1 cellular context compared by ENCODE assay signal in the genomic region with DNA sequence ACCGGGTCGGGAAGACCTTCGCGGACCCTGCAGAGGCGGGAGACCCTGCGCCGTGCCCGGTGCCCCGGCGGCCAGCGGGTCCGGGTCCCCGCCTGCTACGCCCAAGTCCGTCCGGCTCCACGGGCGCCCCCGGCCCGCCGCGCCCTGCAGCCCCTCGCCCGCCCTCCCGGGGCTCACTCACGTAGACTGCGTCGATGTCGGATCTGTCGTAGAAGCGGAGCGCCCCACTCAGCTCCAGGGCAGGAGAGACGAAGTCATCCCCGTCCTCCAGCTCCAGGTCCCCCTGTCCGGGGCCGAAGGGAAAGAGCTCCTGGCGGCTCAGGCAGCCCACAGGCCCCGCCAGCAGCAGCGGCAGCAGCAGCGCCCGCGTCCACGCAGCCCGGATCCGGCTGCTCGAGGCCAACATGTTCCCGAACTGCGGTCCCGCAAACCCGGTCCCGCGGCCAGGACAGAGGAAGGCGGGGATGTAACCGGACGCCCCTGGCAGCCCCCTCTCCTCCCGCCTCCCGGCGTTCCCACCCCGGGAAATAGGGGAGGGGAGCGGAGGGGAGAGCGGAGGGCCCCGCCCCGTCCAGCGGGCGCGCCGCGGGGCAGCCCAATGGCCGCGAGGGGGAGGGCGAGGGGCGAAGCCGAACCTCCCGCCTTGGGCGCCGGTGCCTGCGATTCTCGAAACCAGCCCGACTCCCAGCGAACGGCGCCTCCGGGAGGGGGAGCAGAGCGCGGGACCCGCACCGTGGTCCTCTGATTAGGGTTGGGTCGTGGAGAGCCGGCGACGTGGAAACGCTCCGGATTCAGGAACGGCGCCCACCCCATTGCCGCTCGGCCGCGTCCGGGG.
A peak's percentile ranks its signal among the peaks of the same experiment; 100 is the strongest.
TF ChIP-seq lines count a peak whose summit lies in the region.

A gene with protein sequence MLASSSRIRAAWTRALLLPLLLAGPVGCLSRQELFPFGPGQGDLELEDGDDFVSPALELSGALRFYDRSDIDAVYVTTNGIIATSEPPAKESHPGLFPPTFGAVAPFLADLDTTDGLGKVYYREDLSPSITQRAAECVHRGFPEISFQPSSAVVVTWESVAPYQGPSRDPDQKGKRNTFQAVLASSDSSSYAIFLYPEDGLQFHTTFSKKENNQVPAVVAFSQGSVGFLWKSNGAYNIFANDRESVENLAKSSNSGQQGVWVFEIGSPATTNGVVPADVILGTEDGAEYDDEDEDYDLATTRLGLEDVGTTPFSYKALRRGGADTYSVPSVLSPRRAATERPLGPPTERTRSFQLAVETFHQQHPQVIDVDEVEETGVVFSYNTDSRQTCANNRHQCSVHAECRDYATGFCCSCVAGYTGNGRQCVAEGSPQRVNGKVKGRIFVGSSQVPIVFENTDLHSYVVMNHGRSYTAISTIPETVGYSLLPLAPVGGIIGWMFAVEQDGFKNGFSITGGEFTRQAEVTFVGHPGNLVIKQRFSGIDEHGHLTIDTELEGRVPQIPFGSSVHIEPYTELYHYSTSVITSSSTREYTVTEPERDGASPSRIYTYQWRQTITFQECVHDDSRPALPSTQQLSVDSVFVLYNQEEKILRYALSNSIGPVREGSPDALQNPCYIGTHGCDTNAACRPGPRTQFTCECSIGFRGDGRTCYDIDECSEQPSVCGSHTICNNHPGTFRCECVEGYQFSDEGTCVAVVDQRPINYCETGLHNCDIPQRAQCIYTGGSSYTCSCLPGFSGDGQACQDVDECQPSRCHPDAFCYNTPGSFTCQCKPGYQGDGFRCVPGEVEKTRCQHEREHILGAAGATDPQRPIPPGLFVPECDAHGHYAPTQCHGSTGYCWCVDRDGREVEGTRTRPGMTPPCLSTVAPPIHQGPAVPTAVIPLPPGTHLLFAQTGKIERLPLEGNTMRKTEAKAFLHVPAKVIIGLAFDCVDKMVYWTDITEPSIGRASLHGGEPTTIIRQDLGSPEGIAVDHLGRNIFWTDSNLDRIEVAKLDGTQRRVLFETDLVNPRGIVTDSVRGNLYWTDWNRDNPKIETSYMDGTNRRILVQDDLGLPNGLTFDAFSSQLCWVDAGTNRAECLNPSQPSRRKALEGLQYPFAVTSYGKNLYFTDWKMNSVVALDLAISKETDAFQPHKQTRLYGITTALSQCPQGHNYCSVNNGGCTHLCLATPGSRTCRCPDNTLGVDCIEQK (minus strand): TSS at position 417 of the 835 bp plus-strand sequence. CDS start 11 bp downstream, at position 406.

TF ChIP-seq in HepG2, 621 proteins besides CTCF, POLR2A, EP300 and RAD21 (continued from another document and continues in another):
- TF ChIP-seq, protein P1, sequence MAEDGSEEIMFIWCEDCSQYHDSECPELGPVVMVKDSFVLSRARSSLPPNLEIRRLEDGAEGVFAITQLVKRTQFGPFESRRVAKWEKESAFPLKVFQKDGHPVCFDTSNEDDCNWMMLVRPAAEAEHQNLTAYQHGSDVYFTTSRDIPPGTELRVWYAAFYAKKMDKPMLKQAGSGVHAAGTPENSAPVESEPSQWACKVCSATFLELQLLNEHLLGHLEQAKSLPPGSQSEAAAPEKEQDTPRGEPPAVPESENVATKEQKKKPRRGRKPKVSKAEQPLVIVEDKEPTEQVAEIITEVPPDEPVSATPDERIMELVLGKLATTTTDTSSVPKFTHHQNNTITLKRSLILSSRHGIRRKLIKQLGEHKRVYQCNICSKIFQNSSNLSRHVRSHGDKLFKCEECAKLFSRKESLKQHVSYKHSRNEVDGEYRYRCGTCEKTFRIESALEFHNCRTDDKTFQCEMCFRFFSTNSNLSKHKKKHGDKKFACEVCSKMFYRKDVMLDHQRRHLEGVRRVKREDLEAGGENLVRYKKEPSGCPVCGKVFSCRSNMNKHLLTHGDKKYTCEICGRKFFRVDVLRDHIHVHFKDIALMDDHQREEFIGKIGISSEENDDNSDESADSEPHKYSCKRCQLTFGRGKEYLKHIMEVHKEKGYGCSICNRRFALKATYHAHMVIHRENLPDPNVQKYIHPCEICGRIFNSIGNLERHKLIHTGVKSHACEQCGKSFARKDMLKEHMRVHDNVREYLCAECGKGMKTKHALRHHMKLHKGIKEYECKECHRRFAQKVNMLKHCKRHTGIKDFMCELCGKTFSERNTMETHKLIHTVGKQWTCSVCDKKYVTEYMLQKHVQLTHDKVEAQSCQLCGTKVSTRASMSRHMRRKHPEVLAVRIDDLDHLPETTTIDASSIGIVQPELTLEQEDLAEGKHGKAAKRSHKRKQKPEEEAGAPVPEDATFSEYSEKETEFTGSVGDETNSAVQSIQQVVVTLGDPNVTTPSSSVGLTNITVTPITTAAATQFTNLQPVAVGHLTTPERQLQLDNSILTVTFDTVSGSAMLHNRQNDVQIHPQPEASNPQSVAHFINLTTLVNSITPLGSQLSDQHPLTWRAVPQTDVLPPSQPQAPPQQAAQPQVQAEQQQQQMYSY (CRISPR knock-in tag; IDR thresholded peaks at IDR 0.05): no peak
- TF ChIP-seq ZNF780A (CRISPR knock-in tag; IDR thresholded peaks at IDR 0.05): no peak; the same call in 1 of the 2 replicates
- no peak for TF ChIP-seq ZBTB8A (CRISPR knock-in tag; IDR thresholded peaks at IDR 0.05; ENCODE audit: borderline replicate concordance, low read depth)
- TF ChIP-seq PHF20 (CRISPR knock-in tag; IDR thresholded peaks at IDR 0.05): 0 out of 2 replicates have a peak, but pooled peaks have one; percentile 31
- no peak for TF ChIP-seq SMC3 (IDR thresholded peaks at IDR 0.05; ENCODE audit: low read length)
- TF ChIP-seq ARHGAP35 (CRISPR knock-in tag; IDR thresholded peaks at IDR 0.05; ENCODE audit: borderline replicate concordance): no peak; the same call in 1 of the 2 replicates
- TF ChIP-seq POGK (CRISPR knock-in tag; conservative IDR thresholded peaks at IDR 0.05): 0 out of 2 replicates have a peak, but pooled peaks have one; percentile 33
- no peak for TF ChIP-seq STAT6 (CRISPR knock-in tag; IDR thresholded peaks at IDR 0.05; ENCODE audit: borderline replicate concordance)
- TF ChIP-seq ZNF75D (CRISPR knock-in tag; IDR thresholded peaks at IDR 0.05; ENCODE audit: borderline replicate concordance): no peak
- TF ChIP-seq PAF1 (CRISPR knock-in tag; IDR thresholded peaks at IDR 0.05): no peak
- TF ChIP-seq ATF7-NPFF (CRISPR knock-in tag; IDR thresholded peaks at IDR 0.05; ENCODE audit: low read depth): no peak
- peak; percentile 51; the same call in 1 of the 2 replicates for TF ChIP-seq KDM2A (CRISPR knock-in tag; IDR thresholded peaks at IDR 0.05; ENCODE audit: borderline replicate concordance, low read depth)
- TF ChIP-seq ZSCAN29 (CRISPR knock-in tag; conservative IDR thresholded peaks at IDR 0.05): peak; percentile 100
- no peak for TF ChIP-seq NFIC (IDR thresholded peaks at IDR 0.05; ENCODE audit: low read length)
- no peak for TF ChIP-seq ARNT2 (CRISPR knock-in tag; IDR thresholded peaks at IDR 0.05; ENCODE audit: low read depth)
- no peak for TF ChIP-seq ZSCAN21 (CRISPR knock-in tag; IDR thresholded peaks at IDR 0.05; ENCODE audit: borderline replicate concordance)
- no peak for TF ChIP-seq KLF13 (CRISPR knock-in tag; IDR thresholded peaks at IDR 0.05)
- no peak for TF ChIP-seq JARID2 (CRISPR knock-in tag; IDR thresholded peaks at IDR 0.05; ENCODE audit: insufficient replicate concordance)
- TF ChIP-seq, protein P2, sequence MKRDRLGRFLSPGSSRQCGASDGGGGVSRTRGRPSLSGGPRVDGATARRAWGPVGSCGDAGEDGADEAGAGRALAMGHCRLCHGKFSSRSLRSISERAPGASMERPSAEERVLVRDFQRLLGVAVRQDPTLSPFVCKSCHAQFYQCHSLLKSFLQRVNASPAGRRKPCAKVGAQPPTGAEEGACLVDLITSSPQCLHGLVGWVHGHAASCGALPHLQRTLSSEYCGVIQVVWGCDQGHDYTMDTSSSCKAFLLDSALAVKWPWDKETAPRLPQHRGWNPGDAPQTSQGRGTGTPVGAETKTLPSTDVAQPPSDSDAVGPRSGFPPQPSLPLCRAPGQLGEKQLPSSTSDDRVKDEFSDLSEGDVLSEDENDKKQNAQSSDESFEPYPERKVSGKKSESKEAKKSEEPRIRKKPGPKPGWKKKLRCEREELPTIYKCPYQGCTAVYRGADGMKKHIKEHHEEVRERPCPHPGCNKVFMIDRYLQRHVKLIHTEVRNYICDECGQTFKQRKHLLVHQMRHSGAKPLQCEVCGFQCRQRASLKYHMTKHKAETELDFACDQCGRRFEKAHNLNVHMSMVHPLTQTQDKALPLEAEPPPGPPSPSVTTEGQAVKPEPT (CRISPR knock-in tag; IDR thresholded peaks at IDR 0.05; ENCODE audit: low read depth): no peak
- peak; percentile 80 for TF ChIP-seq ISL2 (CRISPR knock-in tag; IDR thresholded peaks at IDR 0.05)
- TF ChIP-seq, protein P3, sequence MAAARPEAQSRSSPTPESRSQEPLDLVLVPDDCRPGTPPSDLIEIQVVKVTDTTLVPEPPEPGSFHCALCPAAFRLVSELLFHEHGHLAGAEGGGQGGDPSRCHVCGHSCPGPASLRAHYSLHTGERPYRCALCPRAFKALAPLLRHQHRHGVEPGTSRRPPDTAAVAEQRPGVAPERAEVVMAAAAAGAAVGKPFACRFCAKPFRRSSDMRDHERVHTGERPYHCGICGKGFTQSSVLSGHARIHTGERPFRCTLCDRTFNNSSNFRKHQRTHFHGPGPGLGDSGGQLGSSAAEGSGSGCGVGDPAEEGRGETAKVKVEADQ (CRISPR knock-in tag; IDR thresholded peaks at IDR 0.05; ENCODE audit: borderline replicate concordance): peak; percentile 52; the same call in 1 of the 2 replicates
- no peak; the same call in 1 of the 2 replicates for TF ChIP-seq JUNB (CRISPR knock-in tag; IDR thresholded peaks at IDR 0.05; ENCODE audit: borderline replicate concordance)
- TF ChIP-seq SKI (IDR thresholded peaks at IDR 0.05; ENCODE audit: partially characterized antibody): no peak
- peak; percentile 64 for TF ChIP-seq MED1 (CRISPR knock-in tag; IDR thresholded peaks at IDR 0.05)
- TF ChIP-seq HNRNPH1 (optimal IDR thresholded peaks at IDR 0.05; ENCODE audit: low read depth, low read length): no peak
- TF ChIP-seq SRSF9 (IDR thresholded peaks at IDR 0.05; ENCODE audit: borderline replicate concordance, insufficient read depth, low read depth, low read length, poor library complexity, severe bottlenecking): no peak
- TF ChIP-seq ZSCAN12 (CRISPR knock-in tag; IDR thresholded peaks at IDR 0.05): no peak
- TF ChIP-seq ZNF430 (CRISPR knock-in tag; IDR thresholded peaks at IDR 0.05): no peak; the same call in 1 of the 2 replicates
- no peak for TF ChIP-seq ZNF841 (CRISPR knock-in tag; IDR thresholded peaks at IDR 0.05; ENCODE audit: borderline replicate concordance)
- no peak for TF ChIP-seq IKZF1 (IDR thresholded peaks at IDR 0.05)
- TF ChIP-seq ZNF335 (CRISPR knock-in tag; IDR thresholded peaks at IDR 0.05): no peak
- peak; percentile 81 for TF ChIP-seq ZNF138 (CRISPR knock-in tag; IDR thresholded peaks at IDR 0.05; ENCODE audit: low read depth)
- TF ChIP-seq, protein P4, sequence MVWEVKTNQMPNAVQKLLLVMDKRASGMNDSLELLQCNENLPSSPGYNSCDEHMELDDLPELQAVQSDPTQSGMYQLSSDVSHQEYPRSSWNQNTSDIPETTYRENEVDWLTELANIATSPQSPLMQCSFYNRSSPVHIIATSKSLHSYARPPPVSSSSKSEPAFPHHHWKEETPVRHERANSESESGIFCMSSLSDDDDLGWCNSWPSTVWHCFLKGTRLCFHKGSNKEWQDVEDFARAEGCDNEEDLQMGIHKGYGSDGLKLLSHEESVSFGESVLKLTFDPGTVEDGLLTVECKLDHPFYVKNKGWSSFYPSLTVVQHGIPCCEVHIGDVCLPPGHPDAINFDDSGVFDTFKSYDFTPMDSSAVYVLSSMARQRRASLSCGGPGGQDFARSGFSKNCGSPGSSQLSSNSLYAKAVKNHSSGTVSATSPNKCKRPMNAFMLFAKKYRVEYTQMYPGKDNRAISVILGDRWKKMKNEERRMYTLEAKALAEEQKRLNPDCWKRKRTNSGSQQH (CRISPR knock-in tag; IDR thresholded peaks at IDR 0.05; ENCODE audit: low read depth): no peak
